In the genomic region with DNA sequence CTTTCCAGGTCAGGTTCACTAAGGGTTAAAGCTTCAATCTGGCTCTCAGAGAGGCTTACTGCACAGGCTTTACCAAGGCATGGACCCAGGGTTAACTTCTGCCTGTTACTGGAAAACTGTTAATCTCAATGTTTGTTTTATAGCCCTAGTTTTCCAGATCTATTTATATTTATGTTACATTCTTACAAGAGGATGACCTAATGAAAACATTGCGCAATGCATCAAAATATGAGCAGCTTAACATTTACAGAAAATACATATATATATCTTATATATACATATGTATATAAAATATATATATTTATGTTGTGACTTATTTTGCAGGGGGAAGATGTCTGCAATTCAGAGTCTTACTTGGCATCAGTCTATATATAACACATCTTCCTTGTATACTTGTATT, we compare ENCODE assay signal across 29 cellular contexts.
"Had no signal": no experiment of that assay in that cellular context is flagged by ENCODE, and none has a peak within 500 bp of the region (broad histone marks: within the 10 kb centered on the region; RNA-seq: fewer than 3 reads in every experiment).

No MANE protein-coding gene starts in this region.

- H3K4me3 ChIP-seq: adrenal gland, body of pancreas, coronary artery, dorsolateral prefrontal cortex, esophagus muscularis mucosa, gastrocnemius medialis, heart left ventricle had no signal

- H3K27me3 ChIP-seq: body of pancreas, esophagus muscularis mucosa, foreskin keratinocyte had no signal

- H3K4me1 ChIP-seq: adrenal gland, body of pancreas, esophagus muscularis mucosa, foreskin keratinocyte, gastrocnemius medialis, heart left ventricle had no signal

- H3K36me3 ChIP-seq: adrenal gland, esophagus muscularis mucosa, gastrocnemius medialis, heart left ventricle, WERI-Rb-1 had no signal

- H3K27ac ChIP-seq: adrenal gland, body of pancreas, coronary artery, dorsolateral prefrontal cortex, esophagus muscularis mucosa, foreskin keratinocyte, gastrocnemius medialis, heart left ventricle, WERI-Rb-1 had no signal

- H3K9me3 ChIP-seq: adrenal gland, body of pancreas, esophagus muscularis mucosa, gastrocnemius medialis, heart left ventricle had no signal

- DNase-seq: activated B cell treated with CpG ODN at 0.5 μM for 24 hours; activated CD4-positive, alpha-beta T cell treated with anti-CD3 and anti-CD28 coated beads for 48 hours; activated CD4-positive, alpha-beta T cell treated with anti-CD3 and anti-CD28 coated beads, Interleukin-2, amount 50 U/mL, for 1 hour; activated CD4-positive, alpha-beta T cell treated with anti-CD3 and anti-CD28 coated beads, Interleukin-2, amount 50 U/mL, for 48 hours; activated CD8-positive, alpha-beta memory T cell treated with anti-CD3 and anti-CD28 coated beads for 24 hours; activated CD8-positive, alpha-beta T cell treated with anti-CD3 and anti-CD28 coated beads for 36 hours; activated effector memory CD4-positive, alpha-beta T cell treated with Interleukin-2 at 50 U/mL for 16 hours; activated gamma-delta T cell treated with Interleukin-2 at 50 U/mL for 16 hours; activated naive CD4-positive, alpha-beta T cell treated with anti-CD3 and anti-CD28 coated beads, Interleukin-2, amount 50 U/mL, for 16 hours; activated naive CD4-positive, alpha-beta T cell treated with Interleukin-2 at 50 U/mL for 16 hours; activated T-cell treated with anti-CD3 and anti-CD28 coated beads, Interleukin-2, amount 50 U/mL, for 4 hours; adrenal gland; amygdala; aorta; body of pancreas; dorsolateral prefrontal cortex; effector memory CD4-positive, alpha-beta T cell; endodermal cell; erythroblast; foreskin keratinocyte; gastrocnemius medialis; glutamatergic neuron; heart left ventricle; T-helper 9 cell; WERI-Rb-1 had no signal

- ATAC-seq: activated CD4-positive, CD25-positive, alpha-beta regulatory T cell treated with anti-CD3 and anti-CD28 coated beads, Interleukin-2, amount 50 U/mL, for 24 hours; activated CD8-positive, alpha-beta T cell treated with anti-CD3 and anti-CD28 coated beads for 36 hours; activated T-cell treated with anti-CD3 and anti-CD28 coated beads, Interleukin-2, amount 50 U/mL, for 4 hours; activated T-helper 17 cell treated with anti-CD3 and anti-CD28 coated beads, Interleukin-2, amount 50 U/mL, for 72 hours; body of pancreas; foreskin keratinocyte; gastrocnemius medialis; heart left ventricle had no signal
